ENCODE assay signal across 8 cellular contexts in the genomic region with DNA sequence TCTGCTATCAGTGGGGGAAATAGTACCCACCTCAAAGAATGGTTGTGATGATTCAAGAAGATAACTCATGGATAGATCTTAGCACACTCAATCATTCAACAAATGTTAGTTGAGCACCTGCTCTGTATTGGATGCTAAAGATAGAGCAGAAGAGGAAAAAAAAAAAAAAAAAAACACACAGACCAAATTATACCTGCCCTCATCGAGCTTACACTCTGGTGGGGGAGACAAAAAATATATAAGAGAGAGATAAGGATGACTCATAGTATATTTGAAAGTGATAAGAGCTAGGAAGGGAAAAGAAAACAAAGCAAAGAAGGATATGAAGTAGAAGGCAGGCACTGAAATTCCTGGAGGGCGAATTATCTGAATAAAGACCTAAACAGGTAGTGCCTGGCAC.
"Had no signal": no experiment of that assay in that cellular context is flagged by ENCODE, and none has a peak within 500 bp of the region (broad histone marks: within the 10 kb centered on the region; RNA-seq: fewer than 3 reads in every experiment).

No MANE protein-coding gene starts in this region.

- FAIRE-seq: G401.6, GM12878, GM12891, GM12892, GM18507, GM19239 had no signal

- ATAC-seq: GM12878 had no signal

- DNase-seq: GDM1, GF-D8 had no signal

- H3K4me3 ChIP-seq: GM12878 had no signal
